Comparison of ENCODE assay signal across 22 cellular contexts in the genomic region with DNA sequence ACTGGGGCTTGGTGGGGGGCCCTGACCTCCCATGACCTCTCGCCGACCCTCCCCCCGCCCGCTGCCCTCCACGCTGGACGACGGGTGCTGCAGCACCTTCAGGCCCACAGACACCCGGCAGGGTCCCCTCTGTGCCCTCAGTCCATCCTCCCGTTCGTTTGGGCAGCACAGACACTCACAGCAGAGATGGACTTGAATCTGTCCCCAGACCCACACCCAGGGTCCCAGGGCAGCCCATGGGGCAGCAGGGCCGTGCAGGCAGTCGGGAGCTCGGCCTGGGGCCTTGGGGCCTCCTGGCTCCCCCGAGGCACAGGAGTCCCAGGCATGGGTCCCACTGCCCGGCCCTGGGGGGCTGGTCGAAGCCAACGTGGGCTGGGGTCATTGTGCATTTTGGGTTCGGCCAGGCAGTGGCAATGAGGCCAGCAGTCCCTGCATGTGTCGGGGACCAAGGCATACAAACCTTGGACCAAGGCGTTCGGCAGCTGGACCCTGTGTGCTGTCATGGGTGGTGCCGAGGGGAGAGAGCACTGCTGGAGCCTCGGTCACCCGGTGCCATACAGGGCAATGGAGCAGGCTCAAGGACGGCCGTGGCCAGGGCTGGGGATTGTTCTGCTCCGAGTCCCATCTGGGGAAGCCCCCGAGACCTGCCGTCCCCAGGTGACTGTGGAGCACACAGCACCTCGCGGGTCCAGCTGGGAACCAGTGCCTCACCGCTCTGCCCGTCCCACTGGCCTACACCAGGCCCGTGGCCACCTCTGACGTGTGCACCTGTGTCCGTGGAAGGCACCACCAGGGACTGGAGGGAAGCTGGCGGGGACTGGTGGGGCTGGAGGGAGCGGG. TPM values are rescaled to one million over a fixed set of nuclear protein-coding genes. Genes with fewer than 3 reads are reported as not detected.
A peak's percentile ranks its signal among the peaks of the same experiment; 100 is the strongest.
DNase-seq lines count a peak whose midpoint lies in the region; ATAC-seq, FAIRE-seq and TF ChIP-seq lines count a peak whose summit lies in the region.
"Had no signal": no experiment of that assay in that cellular context is flagged by ENCODE, and none has a peak within 500 bp of the region (broad histone marks: within the 10 kb centered on the region; RNA-seq: fewer than 3 reads in every experiment).

No MANE protein-coding gene starts in this region.

- H3K27me3 ChIP-seq in HepG2 (ENCODE audit: control insufficient read depth in 1 of 2, insufficient read depth in 2 of 2, low read length in 2 of 2) (peaks cover 15 to 74% of the 10 kb centered on the region in 2 experiments), right lobe of liver (no peaks in the 10 kb centered on the region), mesendoderm (ENCODE audit: insufficient read depth, low read length, poor library complexity) (no peaks in the 10 kb centered on the region)
- H3K27me3 ChIP-seq: BE2C had no signal

- intact Hi-C loops in HepG2 (cut with micrococcal nuclease; ENCODE audit: unreplicated experiment): no loop called here
- intact Hi-C loops in right lobe of liver (cut with DNase I): no loop called here
- intact Hi-C loops in kidney (cut with DNase I): no loop called here

- no peak overlapping the region for H3K27ac ChIP-seq in HepG2 (ENCODE audit: extremely low read length, insufficient read depth, low read length)
- no peak overlapping the region for H3K27ac ChIP-seq in right lobe of liver
- H3K27ac ChIP-seq in kidney (ENCODE audit: low read depth in 2 of 2, low read length in 2 of 2): no peak overlapping the region
- H3K27ac ChIP-seq in mesendoderm (ENCODE audit: low read depth, low read length): no peak overlapping the region
- H3K27ac ChIP-seq: HL-60 had no signal

- no peak for TF ChIP-seq POLR2A in HepG2 (IDR thresholded peaks at IDR 0.05; ENCODE audit: insufficient read depth in 1 of 2, low read depth in 2 of 2, low read length in 2 of 2)
- no peak for TF ChIP-seq POLR2A in right lobe of liver (IDR thresholded peaks at IDR 0.05)

- H3K79me1 ChIP-seq in mesendoderm (ENCODE audit: low read length): no peaks in the 10 kb centered on the region

- 0 out of 2 replicates have a peak, but pooled peaks cover 3% of the 10 kb centered on the region for H4K20me1 ChIP-seq in HepG2 (ENCODE audit: insufficient read depth, low read length)

- TF ChIP-seq EP300 in HepG2 (IDR thresholded peaks at IDR 0.05; ENCODE audit: low read depth in 2 of 2, low read length in 2 of 2): no peak
- TF ChIP-seq EP300 in HepG2 (CRISPR knock-in tag; IDR thresholded peaks at IDR 0.05; ENCODE audit: borderline replicate concordance): no peak

- H3K56ac ChIP-seq in mesendoderm (ENCODE audit: low read length): no peak overlapping the region

- no peak overlapping the region for H3K4me3 ChIP-seq in HepG2 (replicated peaks in 1 of 3; ENCODE audit: insufficient read depth in 1 of 3, low read depth in 2 of 3, low read length in 3 of 3)
- H3K4me3 ChIP-seq in right lobe of liver: no peak overlapping the region
- no peak overlapping the region for H3K4me3 ChIP-seq in kidney (ENCODE audit: low read length in 2 of 2)
- no peak overlapping the region for H3K4me3 ChIP-seq in mesendoderm (ENCODE audit: low read length)
- H3K4me3 ChIP-seq: GM23338 had no signal

- no TSS peak for BruUV-seq in HepG2 (replicated peaks; lab: Mats Ljungman, UMichigan)

- H3K18ac ChIP-seq in mesendoderm (ENCODE audit: low read length): no peak overlapping the region

- H3K36me3 ChIP-seq in HepG2 (replicated peaks in 1 of 2; ENCODE audit: control insufficient read depth in 1 of 2, insufficient read depth in 2 of 2, low read length in 2 of 2) (no peaks in the 10 kb centered on the region), right lobe of liver (no peaks in the 10 kb centered on the region), kidney (ENCODE audit: control insufficient read depth in 1 of 2, insufficient read depth in 2 of 2, low read length in 2 of 2) (no peaks in the 10 kb centered on the region), mesendoderm (ENCODE audit: control insufficient read depth, insufficient read depth, low read length) (no peaks in the 10 kb centered on the region)
- H3K36me3 ChIP-seq: BE2C had no signal

- peaks cover 9% of the 10 kb centered on the region; the same call in 1 of the 2 replicates for H3K9me3 ChIP-seq in HepG2 (ENCODE audit: low read length)
- no peaks in the 10 kb centered on the region for H3K9me3 ChIP-seq in right lobe of liver
- peaks cover 0 to 7% of the 10 kb centered on the region in 2 donors for H3K9me3 ChIP-seq in kidney (ENCODE audit: control insufficient read depth in 1 of 2, low read length in 2 of 2)
- H3K9me3 ChIP-seq: BE2C had no signal

- no peak overlapping the region for H3K9ac ChIP-seq in HepG2 (ENCODE audit: insufficient read depth, low read depth, low read length)
- no peak overlapping the region for H3K9ac ChIP-seq in kidney (ENCODE audit: low read length in 2 of 2)
- no peak overlapping the region for H3K9ac ChIP-seq in mesendoderm (ENCODE audit: low read length)

- 3% methylated on average over 5 of the region's 38 CpGs for WGBS in HepG2 (ENCODE audit: low lambda C conversion rate)
- WGBS in right lobe of liver (ENCODE audit: insufficient coverage, low coverage, low lambda C conversion rate, missing lambda C conversion rate): no CpG with 5 or more reads among the region's 38 CpGs
- WGBS in mesendoderm (ENCODE audit: extremely low coverage, insufficient coverage, low lambda C conversion rate): no CpG with 5 or more reads among the region's 38 CpGs

- no peak for TF ChIP-seq RAD21 in HepG2 (CRISPR knock-in tag; IDR thresholded peaks at IDR 0.05)

- H3K4me2 ChIP-seq in HepG2 (ENCODE audit: low read depth, low read length) (no peak overlapping the region), mesendoderm (ENCODE audit: low read length) (no peak overlapping the region)
- H3K4me2 ChIP-seq: GM23338 had no signal

- ATAC-seq in HepG2: peak; percentile 41
- no peak for ATAC-seq in right lobe of liver
- ATAC-seq in GM21786 (IDR thresholded peaks at IDR 0.05; ENCODE audit: unreplicated experiment): no peak

- H2AFZ ChIP-seq in HepG2 (ENCODE audit: low read length): no peak overlapping the region
- H2AFZ ChIP-seq: GM23338 had no signal

- no peak overlapping the region for H4K5ac ChIP-seq in mesendoderm (ENCODE audit: low read length)

- no peak overlapping the region for H2BK15ac ChIP-seq in mesendoderm (replicated peaks; ENCODE audit: low read depth)

- no peaks in the 10 kb centered on the region for H3K4me1 ChIP-seq in HepG2 (ENCODE audit: insufficient read depth, low read length)
- no peaks in the 10 kb centered on the region for H3K4me1 ChIP-seq in right lobe of liver
- no peaks in the 10 kb centered on the region for H3K4me1 ChIP-seq in kidney (ENCODE audit: control insufficient read depth in 1 of 2, insufficient read depth in 1 of 2, low read depth in 1 of 2, low read length in 2 of 2)
- no peaks in the 10 kb centered on the region for H3K4me1 ChIP-seq in mesendoderm (ENCODE audit: control insufficient read depth, low read depth, low read length)
- H3K4me1 ChIP-seq: BE2C had no signal

- H3K79me2 ChIP-seq in HepG2 (ENCODE audit: insufficient read depth, low read length) (no peaks in the 10 kb centered on the region), mesendoderm (ENCODE audit: control insufficient read depth, insufficient read depth, low read length) (no peaks in the 10 kb centered on the region)

- POLR2A ChIA-PET in HepG2 (lab: Yijun Ruan, JAX): no interaction called here

- no peak for TF ChIP-seq CTCF in HepG2 (CRISPR knock-in tag; IDR thresholded peaks at IDR 0.05)
- no peak for TF ChIP-seq CTCF in right lobe of liver (IDR thresholded peaks at IDR 0.05)
- TF ChIP-seq CTCF in kidney (IDR thresholded peaks at IDR 0.05; ENCODE audit: borderline replicate concordance, extremely low read depth, insufficient read depth): no peak

- H3K23ac ChIP-seq in mesendoderm (ENCODE audit: low read length): no peak overlapping the region

- DNase-seq in HepG2 (ENCODE audit: low spot score): no peak
- no peak for DNase-seq in right lobe of liver
- DNase-seq in effector CD4-positive, alpha-beta T cell: peak; percentile 1
- DNase-seq in kidney: peak; percentile 72
- no peak for DNase-seq in stimulated activated CD4-positive, alpha-beta T cell treated with anti-CD3 and anti-CD28 coated beads, Interleukin-2, amount 100 ng/mL, for 24 hours
- no peak for DNase-seq in mesendoderm
- DNase-seq: ACHN; BE2C; C1 segment of cervical spinal cord; CD4-positive, CD25-positive, alpha-beta regulatory T cell; COR-L47; HCEC 1CT; IMR-90 had no signal

- in situ Hi-C loops in HepG2 (cut with HindIII; ENCODE audit: extremely low pct_ligation_motif_present, low pct_unique_long_range_greater_than_20kb): no loop called here

- CTCF ChIA-PET in HepG2 (lab: Yijun Ruan, JAX; ENCODE audit: low intra/inter-chr PET ratio, low total read pairs): no interaction called here

- FAIRE-seq in HepG2 (lab: Jason Lieb, UNC) (no peak), kidney (lab: Jason Lieb, UNC) (no peak)
- FAIRE-seq: A204.1, D721Med, G401.6, GM12891, GM19239, H54 had no signal

- H2BK120ac ChIP-seq in mesendoderm (ENCODE audit: low read depth, low read length): no peak overlapping the region

- H2AK5ac ChIP-seq in mesendoderm (ENCODE audit: low read length): no peak overlapping the region

- no peak overlapping the region for H4K8ac ChIP-seq in mesendoderm (ENCODE audit: low read depth, low read length)

- H2BK5ac ChIP-seq in mesendoderm (ENCODE audit: low read length): no peak overlapping the region

- no peak overlapping the region for H3K4ac ChIP-seq in mesendoderm (ENCODE audit: low read depth, low read length)

RNA-seq across cellular contexts. Expression of a gene that starts 19.3 kb away (rescaled TPM):
- 0.84 and 1.1 TPM in 2 replicates for total RNA-seq in HepG2 (2016; rRNA removed; fragmentation: Illumina TruSeq; extraction: Trizol)
- 0.35 and 0.40 TPM in 2 replicates for total RNA-seq in HepG2 (2016; cell fraction: cytosol; rRNA removed; fragmentation: Illumina TruSeq; extraction: Trizol; ENCODE audit: low read depth)
- 0.19 and 0.93 TPM in 2 replicates for total RNA-seq in HepG2 (2016; cell fraction: insoluble cytoplasmic fraction; rRNA removed; fragmentation: Illumina TruSeq; extraction: Trizol)
- 1.1 and 1.3 TPM in 2 replicates for total RNA-seq in HepG2 (2016; cell fraction: membrane; rRNA removed; fragmentation: Illumina TruSeq; extraction: Trizol)
- 1.3 and 1.7 TPM in 2 replicates for total RNA-seq in HepG2 (2016; cell fraction: nucleus; rRNA removed; fragmentation: Illumina TruSeq; extraction: Trizol)
- polyA plus RNA-seq in HepG2 (2011; rRNA removed): 0.74 and 2.3 TPM in 2 replicates
- 0.62 and 0.65 TPM in 2 replicates for polyA plus RNA-seq in HepG2 (2011; cell fraction: cytosol; rRNA removed)
- polyA plus RNA-seq in HepG2 (2011; cell fraction: nucleus; rRNA removed): 7.2 and 9.9 TPM in 2 replicates
- polyA plus RNA-seq in HepG2 (2012): 0.54 and 1.4 TPM in 2 replicates
- 0.18 and 0.59 TPM in 2 replicates for polyA plus RNA-seq in HepG2 (2016; cell fraction: cytosol; fragmentation: Illumina TruSeq; extraction: Trizol; ENCODE audit: low read depth)
- 0.59 and 0.72 TPM in 2 replicates for polyA plus RNA-seq in HepG2 (2016; cell fraction: insoluble cytoplasmic fraction; fragmentation: Illumina TruSeq; extraction: Trizol; ENCODE audit: low read depth)
- polyA plus RNA-seq in HepG2 (2016; cell fraction: membrane; fragmentation: Illumina TruSeq; extraction: Trizol; ENCODE audit: low read depth): 0.64 and 0.85 TPM in 2 replicates
- polyA plus RNA-seq in HepG2 (2016; cell fraction: nucleus; fragmentation: Illumina TruSeq; extraction: Trizol; ENCODE audit: insufficient read depth, low read depth): 1.8 and 3.3 TPM in 2 replicates
- 0.62 and 1.2 TPM in 2 replicates for polyA minus RNA-seq in HepG2 (2011; rRNA and poly(A)+ RNA removed; ENCODE audit: low replicate concordance)
- polyA minus RNA-seq in HepG2 (2011; cell fraction: cytosol; rRNA and poly(A)+ RNA removed): 0.88 and 1.3 TPM in 2 replicates
- polyA minus RNA-seq in HepG2 (2011; cell fraction: nucleus; rRNA and poly(A)+ RNA removed): 0.90 and 3.0 TPM in 2 replicates
- under 1 TPM in 2 of 6 experiments, not detected in 4; 0.12 to 0.49 TPM for total RNA-seq in right lobe of liver
- 1.2 TPM for total RNA-seq in kidney
- polyA plus RNA-seq in kidney (ENCODE audit: insufficient read depth, low read depth, low replicate concordance): 0.43 TPM
- polyA plus RNA-seq in mesendoderm (2013, experiment 1 of 2): 10.0 TPM
- polyA plus RNA-seq in mesendoderm (2013, experiment 2 of 2): 10.4 TPM

Comparison
In these comparisons a context has a peak if more than half of its experiments do, and no peak if none do; other contexts are left out.
1. DNase-seq: peak in effector CD4-positive, alpha-beta T cell (single experiment) and kidney (single experiment); none in HepG2 (single experiment), right lobe of liver (0 of 3), stimulated activated CD4-positive, alpha-beta T cell treated with anti-CD3 and anti-CD28 coated beads, Interleukin-2, amount 100 ng/mL, for 24 hours (0 of 2) and mesendoderm (single experiment).